In the genomic region with DNA sequence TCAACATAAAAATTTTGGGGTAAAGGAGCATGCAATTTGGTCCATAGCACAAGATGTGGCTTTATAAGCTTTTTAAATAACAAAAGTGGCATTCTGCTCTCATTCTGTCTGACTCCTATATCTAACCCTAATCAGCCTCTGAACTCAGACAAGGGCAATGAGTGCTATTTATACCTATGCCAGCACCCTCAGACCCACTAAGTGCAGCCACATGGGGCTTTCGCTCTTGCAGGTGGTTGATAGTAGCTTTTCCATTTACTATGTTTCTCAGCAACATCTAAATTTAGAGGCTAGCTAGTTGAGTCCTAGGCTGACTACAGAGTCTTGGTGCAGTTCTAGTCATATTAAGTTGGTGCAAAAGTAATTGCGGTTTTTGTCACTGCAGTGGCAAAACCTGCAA, we compare ENCODE assay signal across 37 cellular contexts.
"Had no signal": no experiment of that assay in that cellular context is flagged by ENCODE, and none has a peak within 500 bp of the region (broad histone marks: within the 10 kb centered on the region; RNA-seq: fewer than 3 reads in every experiment).

No MANE protein-coding gene starts in this region.

- H3K9me3 ChIP-seq: adrenal gland had no signal

- H3K4me1 ChIP-seq: adrenal gland, body of pancreas, breast epithelium had no signal

- H3K27ac ChIP-seq: adrenal gland, ascending aorta, body of pancreas, brain microvascular endothelial cell, breast epithelium, cardiac muscle cell had no signal

- H3K4me1 Mint-ChIP-seq: activated naive CD4-positive, alpha-beta T cell treated with anti-CD3 and anti-CD28 coated beads, Interleukin-2, amount 10 ng/mL, durations not matched to agents 7 days and 5 days; activated naive CD4-positive, alpha-beta T cell treated with anti-CD3 and anti-CD28 coated beads, Interleukin-2, amount 50 U/mL, for 24 hours; activated naive CD8-positive, alpha-beta T cell treated with anti-CD3 and anti-CD28 coated beads for 36 hours; activated naive CD8-positive, alpha-beta T cell treated with anti-CD3 and anti-CD28 coated beads, Interleukin-2, amount 10 ng/mL, durations not matched to agents 7 days and 5 days; activated naive CD8-positive, alpha-beta T cell treated with anti-CD3 and anti-CD28 coated beads, Interleukin-2, amount 50 U/mL, for 24 hours; activated T-helper 17 cell treated with anti-CD3 and anti-CD28 coated beads, Interleukin-2, amount 50 U/mL, for 72 hours; brain; central memory CD8-positive, alpha-beta T cell had no signal

- H3K4me3 Mint-ChIP-seq: activated naive CD4-positive, alpha-beta T cell treated with anti-CD3 and anti-CD28 coated beads for 36 hours; activated naive CD4-positive, alpha-beta T cell treated with anti-CD3 and anti-CD28 coated beads, Interleukin-2, amount 10 ng/mL, durations not matched to agents 7 days and 5 days; activated naive CD4-positive, alpha-beta T cell treated with anti-CD3 and anti-CD28 coated beads, Interleukin-2, amount 50 U/mL, for 24 hours; activated naive CD8-positive, alpha-beta T cell; activated naive CD8-positive, alpha-beta T cell treated with anti-CD3 and anti-CD28 coated beads for 36 hours; activated naive CD8-positive, alpha-beta T cell treated with anti-CD3 and anti-CD28 coated beads, Interleukin-2, amount 10 ng/mL, durations not matched to agents 7 days and 5 days; activated naive CD8-positive, alpha-beta T cell treated with anti-CD3 and anti-CD28 coated beads, Interleukin-2, amount 50 U/mL, for 24 hours; activated T-cell treated with anti-CD3 and anti-CD28 coated beads, Interleukin-2, amount 50 U/mL, for 24 hours; activated T-cell treated with anti-CD3 and anti-CD28 coated beads, Interleukin-2, amount 50 U/mL, for 4 hours; activated T-helper 1 cell treated with anti-CD3 and anti-CD28 coated beads, Interleukin-12 subunit alpha, Interleukin-12 subunit beta, Interleukin-2, Interleukin-4 antibody, amounts not matched to agents 30 ng/mL and 10 ng/mL and 1 ng/mL, durations not matched to agents 14 hours and 24 hours and 36 hours; activated T-helper 17 cell treated with anti-CD3 and anti-CD28 coated beads, Interleukin-2, amount 50 U/mL, for 72 hours; brain; central memory CD8-positive, alpha-beta T cell had no signal

- H3K4me3 ChIP-seq: adrenal gland, ascending aorta, body of pancreas, breast epithelium, cardiac muscle cell had no signal

- H3K27me3 Mint-ChIP-seq: activated naive CD4-positive, alpha-beta T cell treated with anti-CD3 and anti-CD28 coated beads, Interleukin-2, amount 10 ng/mL, durations not matched to agents 7 days and 5 days; activated naive CD4-positive, alpha-beta T cell treated with anti-CD3 and anti-CD28 coated beads, Interleukin-2, amount 50 U/mL, for 24 hours; activated naive CD8-positive, alpha-beta T cell; activated naive CD8-positive, alpha-beta T cell treated with anti-CD3 and anti-CD28 coated beads for 36 hours; activated naive CD8-positive, alpha-beta T cell treated with anti-CD3 and anti-CD28 coated beads, Interleukin-2, amount 50 U/mL, for 24 hours; activated T-cell treated with anti-CD3 and anti-CD28 coated beads, Interleukin-2, amount 50 U/mL, for 24 hours; activated T-helper 17 cell treated with anti-CD3 and anti-CD28 coated beads, Interleukin-2, amount 50 U/mL, for 72 hours; brain; central memory CD8-positive, alpha-beta T cell had no signal

- H3K36me3 ChIP-seq: adrenal gland, ascending aorta, brain microvascular endothelial cell, breast epithelium, cardiac muscle cell had no signal

- H3K27me3 ChIP-seq: adrenal gland, ascending aorta, body of pancreas, brain microvascular endothelial cell, breast epithelium, cardiac muscle cell had no signal

- ATAC-seq: activated naive CD4-positive, alpha-beta T cell treated with anti-CD3 and anti-CD28 coated beads, Interleukin-2, amount 50 U/mL, for 72 hours; activated naive CD8-positive, alpha-beta T cell treated with anti-CD3 and anti-CD28 coated beads, Interleukin-2, amount 50 U/mL, for 24 hours; activated T-cell treated with anti-CD3 and anti-CD28 coated beads, Interleukin-2, amount 50 U/mL, for 4 hours; activated T-helper 17 cell treated with anti-CD3 and anti-CD28 coated beads, Interleukin-2, amount 50 U/mL, for 72 hours; body of pancreas had no signal

- DNase-seq: activated effector memory CD4-positive, alpha-beta T cell treated with anti-CD3 and anti-CD28 coated beads, Interleukin-2, amount 50 U/mL, for 16 hours; activated effector memory CD4-positive, alpha-beta T cell treated with Interleukin-2 at 50 U/mL for 16 hours; activated gamma-delta T cell; activated gamma-delta T cell treated with Interleukin-2 at 50 U/mL for 16 hours; activated naive CD4-positive, alpha-beta T cell; activated naive CD4-positive, alpha-beta T cell treated with anti-CD3 and anti-CD28 coated beads for 36 hours; activated naive CD4-positive, alpha-beta T cell treated with anti-CD3 and anti-CD28 coated beads, Interleukin-2, amount 10 ng/mL, durations not matched to agents 7 days and 5 days; activated naive CD4-positive, alpha-beta T cell treated with anti-CD3 and anti-CD28 coated beads, Interleukin-2, amount 50 U/mL, for 16 hours; activated naive CD4-positive, alpha-beta T cell treated with Interleukin-2 at 50 U/mL for 16 hours; activated naive CD8-positive, alpha-beta T cell treated with anti-CD3 and anti-CD28 coated beads for 36 hours; activated naive CD8-positive, alpha-beta T cell treated with anti-CD3 and anti-CD28 coated beads, Interleukin-2, amount 10 ng/mL, durations not matched to agents 7 days and 5 days; activated naive CD8-positive, alpha-beta T cell treated with anti-CD3 and anti-CD28 coated beads, Interleukin-2, amount 50 U/mL, for 24 hours; activated T-cell treated with anti-CD3 and anti-CD28 coated beads, Interleukin-2, amount 50 U/mL, for 1 hour; activated T-cell treated with anti-CD3 and anti-CD28 coated beads, Interleukin-2, amount 50 U/mL, for 24 hours; activated T-cell treated with anti-CD3 and anti-CD28 coated beads, Interleukin-2, amount 50 U/mL, for 4 hours; activated T-cell treated with anti-CD3 and anti-CD28 coated beads, Interleukin-2, amount 50 U/mL, for 48 hours; adrenal gland; amniotic stem cell; amygdala; anterior cingulate cortex; aorta; body of pancreas; brain microvascular endothelial cell; caudate nucleus; central memory CD4-positive, alpha-beta T cell; cerebellar nuclear complex had no signal

- H3K27ac Mint-ChIP-seq: activated naive CD4-positive, alpha-beta T cell treated with anti-CD3 and anti-CD28 coated beads for 36 hours; activated naive CD4-positive, alpha-beta T cell treated with anti-CD3 and anti-CD28 coated beads, Interleukin-2, amount 10 ng/mL, durations not matched to agents 7 days and 5 days; activated naive CD4-positive, alpha-beta T cell treated with anti-CD3 and anti-CD28 coated beads, Interleukin-2, amount 50 U/mL, for 24 hours; activated naive CD4-positive, alpha-beta T cell treated with anti-CD3 and anti-CD28 coated beads, Interleukin-2, amount 50 U/mL, for 72 hours; activated naive CD8-positive, alpha-beta T cell; activated naive CD8-positive, alpha-beta T cell treated with anti-CD3 and anti-CD28 coated beads for 36 hours; activated naive CD8-positive, alpha-beta T cell treated with anti-CD3 and anti-CD28 coated beads, Interleukin-2, amount 10 ng/mL, durations not matched to agents 7 days and 5 days; activated naive CD8-positive, alpha-beta T cell treated with anti-CD3 and anti-CD28 coated beads, Interleukin-2, amount 50 U/mL, for 24 hours; activated T-cell treated with anti-CD3 and anti-CD28 coated beads, Interleukin-2, amount 50 U/mL, for 24 hours; activated T-helper 1 cell treated with anti-CD3 and anti-CD28 coated beads, Interleukin-12 subunit alpha, Interleukin-12 subunit beta, Interleukin-2, Interleukin-4 antibody, amounts not matched to agents 30 ng/mL and 10 ng/mL and 1 ng/mL, durations not matched to agents 14 hours and 24 hours and 36 hours; activated T-helper 17 cell treated with anti-CD3 and anti-CD28 coated beads, Interleukin-2, amount 50 U/mL, for 72 hours; activated T-helper 2 cell treated with anti-CD3 and anti-CD28 coated beads, Interferon-gamma antibody, Interleukin-2, Interleukin-4, amounts not matched to agents 10 μg/mL and 5 μg/mL and 100 μg/mL, durations not matched to agents 14 hours and 24 hours and 36 hours; brain had no signal
